In the genomic region with DNA sequence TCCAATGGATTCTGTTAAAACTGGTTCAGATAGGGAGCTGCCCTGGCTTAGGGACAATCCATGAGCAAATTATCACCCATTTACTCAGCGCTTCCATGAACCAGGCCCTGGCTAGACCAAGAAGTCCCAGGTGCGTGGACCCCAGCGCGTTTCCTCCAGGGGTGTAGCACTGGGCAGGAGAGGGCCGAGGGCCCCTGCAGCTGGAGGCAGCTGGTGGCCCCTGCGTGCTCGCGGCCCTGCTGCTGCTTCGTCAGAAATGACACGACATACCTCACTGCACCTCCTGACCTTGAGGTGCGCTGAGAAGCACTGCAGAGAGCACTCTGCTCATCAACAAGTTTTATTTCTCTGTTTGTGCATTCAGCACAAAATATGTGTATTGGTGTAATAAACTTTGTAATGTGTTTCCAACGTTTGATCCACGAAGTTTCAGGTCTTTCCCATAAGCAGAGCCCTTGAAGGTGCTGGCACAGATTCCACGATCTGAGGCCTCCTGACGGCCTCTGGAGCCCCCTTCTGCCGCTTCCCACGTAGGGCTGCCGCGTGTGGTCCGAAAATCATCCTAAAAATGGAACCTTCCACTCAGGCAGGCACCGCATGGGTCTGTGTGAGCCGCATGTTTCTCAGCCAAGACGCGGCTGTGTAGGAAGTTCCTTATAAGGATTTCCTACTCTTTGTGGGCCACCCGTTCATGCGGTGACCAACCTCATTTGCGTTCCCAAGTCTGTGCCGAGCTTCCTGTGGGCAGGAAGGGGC, we compare ENCODE assay signal across 1 cellular context.
TF ChIP-seq lines count a peak whose summit lies in the region.

No MANE protein-coding gene starts in this region.

TF ChIP-seq in HepG2, 621 proteins besides CTCF, POLR2A, EP300 and RAD21 (continued from another document and continues in another):
- TF ChIP-seq SMARCC2 (IDR thresholded peaks at IDR 0.05) = no peak
- no peak for TF ChIP-seq ZBTB20 (CRISPR knock-in tag; IDR thresholded peaks at IDR 0.05; ENCODE audit: borderline replicate concordance, low read depth)
- no peak for TF ChIP-seq MIXL1 (CRISPR knock-in tag; IDR thresholded peaks at IDR 0.05)
- TF ChIP-seq SMC3 (IDR thresholded peaks at IDR 0.05; ENCODE audit: low read length) = peak; percentile 60
- TF ChIP-seq FOXC1 (CRISPR knock-in tag; IDR thresholded peaks at IDR 0.05; ENCODE audit: borderline replicate concordance) = peak; percentile 77
- no peak for TF ChIP-seq ZFP36L2 (CRISPR knock-in tag; IDR thresholded peaks at IDR 0.05)
- TF ChIP-seq ONECUT2 (CRISPR knock-in tag; IDR thresholded peaks at IDR 0.05) = no peak
- TF ChIP-seq FOXK2 (IDR thresholded peaks at IDR 0.05) = no peak
- TF ChIP-seq, protein P1, sequence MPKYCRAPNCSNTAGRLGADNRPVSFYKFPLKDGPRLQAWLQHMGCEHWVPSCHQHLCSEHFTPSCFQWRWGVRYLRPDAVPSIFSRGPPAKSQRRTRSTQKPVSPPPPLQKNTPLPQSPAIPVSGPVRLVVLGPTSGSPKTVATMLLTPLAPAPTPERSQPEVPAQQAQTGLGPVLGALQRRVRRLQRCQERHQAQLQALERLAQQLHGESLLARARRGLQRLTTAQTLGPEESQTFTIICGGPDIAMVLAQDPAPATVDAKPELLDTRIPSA (CRISPR knock-in tag; IDR thresholded peaks at IDR 0.05; ENCODE audit: borderline replicate concordance) = no peak
- TF ChIP-seq PAX8 (CRISPR knock-in tag; IDR thresholded peaks at IDR 0.05; ENCODE audit: borderline replicate concordance) = no peak
- TF ChIP-seq, protein P2, sequence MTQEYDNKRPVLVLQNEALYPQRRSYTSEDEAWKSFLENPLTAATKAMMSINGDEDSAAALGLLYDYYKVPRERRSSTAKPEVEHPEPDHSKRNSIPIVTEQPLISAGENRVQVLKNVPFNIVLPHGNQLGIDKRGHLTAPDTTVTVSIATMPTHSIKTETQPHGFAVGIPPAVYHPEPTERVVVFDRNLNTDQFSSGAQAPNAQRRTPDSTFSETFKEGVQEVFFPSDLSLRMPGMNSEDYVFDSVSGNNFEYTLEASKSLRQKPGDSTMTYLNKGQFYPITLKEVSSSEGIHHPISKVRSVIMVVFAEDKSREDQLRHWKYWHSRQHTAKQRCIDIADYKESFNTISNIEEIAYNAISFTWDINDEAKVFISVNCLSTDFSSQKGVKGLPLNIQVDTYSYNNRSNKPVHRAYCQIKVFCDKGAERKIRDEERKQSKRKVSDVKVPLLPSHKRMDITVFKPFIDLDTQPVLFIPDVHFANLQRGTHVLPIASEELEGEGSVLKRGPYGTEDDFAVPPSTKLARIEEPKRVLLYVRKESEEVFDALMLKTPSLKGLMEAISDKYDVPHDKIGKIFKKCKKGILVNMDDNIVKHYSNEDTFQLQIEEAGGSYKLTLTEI (CRISPR knock-in tag; conservative IDR thresholded peaks at IDR 0.05) = no peak
- TF ChIP-seq ZNF180 (CRISPR knock-in tag; IDR thresholded peaks at IDR 0.05; ENCODE audit: borderline replicate concordance, low read depth) = no peak
- TF ChIP-seq ZNF747 (CRISPR knock-in tag; IDR thresholded peaks at IDR 0.05; ENCODE audit: borderline replicate concordance) = no peak
- no peak for TF ChIP-seq SOX6 (IDR thresholded peaks at IDR 0.05)
- TF ChIP-seq SOX6 (CRISPR knock-in tag; IDR thresholded peaks at IDR 0.05) = peak; percentile 29
- TF ChIP-seq PPARG (CRISPR knock-in tag; conservative IDR thresholded peaks at IDR 0.05) = no peak
- TF ChIP-seq RAD51 (IDR thresholded peaks at IDR 0.05; ENCODE audit: borderline replicate concordance) = no peak
- TF ChIP-seq FOXA3 (CRISPR knock-in tag; IDR thresholded peaks at IDR 0.05) = no peak
- TF ChIP-seq ZNF556 (CRISPR knock-in tag; IDR thresholded peaks at IDR 0.05; ENCODE audit: borderline replicate concordance) = no peak
- TF ChIP-seq HNF4A (CRISPR knock-in tag; IDR thresholded peaks at IDR 0.05) = no peak
- TF ChIP-seq, protein P3, sequence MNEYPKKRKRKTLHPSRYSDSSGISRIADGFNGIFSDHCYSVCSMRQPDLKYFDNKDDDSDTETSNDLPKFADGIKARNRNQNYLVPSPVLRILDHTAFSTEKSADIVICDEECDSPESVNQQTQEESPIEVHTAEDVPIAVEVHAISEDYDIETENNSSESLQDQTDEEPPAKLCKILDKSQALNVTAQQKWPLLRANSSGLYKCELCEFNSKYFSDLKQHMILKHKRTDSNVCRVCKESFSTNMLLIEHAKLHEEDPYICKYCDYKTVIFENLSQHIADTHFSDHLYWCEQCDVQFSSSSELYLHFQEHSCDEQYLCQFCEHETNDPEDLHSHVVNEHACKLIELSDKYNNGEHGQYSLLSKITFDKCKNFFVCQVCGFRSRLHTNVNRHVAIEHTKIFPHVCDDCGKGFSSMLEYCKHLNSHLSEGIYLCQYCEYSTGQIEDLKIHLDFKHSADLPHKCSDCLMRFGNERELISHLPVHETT (CRISPR knock-in tag; conservative IDR thresholded peaks at IDR 0.05) = no peak
- no peak for TF ChIP-seq KDM4B (CRISPR knock-in tag; IDR thresholded peaks at IDR 0.05)
- no peak for TF ChIP-seq ZNF431 (CRISPR knock-in tag; IDR thresholded peaks at IDR 0.05; ENCODE audit: borderline replicate concordance, low read depth)
- TF ChIP-seq, protein P4, sequence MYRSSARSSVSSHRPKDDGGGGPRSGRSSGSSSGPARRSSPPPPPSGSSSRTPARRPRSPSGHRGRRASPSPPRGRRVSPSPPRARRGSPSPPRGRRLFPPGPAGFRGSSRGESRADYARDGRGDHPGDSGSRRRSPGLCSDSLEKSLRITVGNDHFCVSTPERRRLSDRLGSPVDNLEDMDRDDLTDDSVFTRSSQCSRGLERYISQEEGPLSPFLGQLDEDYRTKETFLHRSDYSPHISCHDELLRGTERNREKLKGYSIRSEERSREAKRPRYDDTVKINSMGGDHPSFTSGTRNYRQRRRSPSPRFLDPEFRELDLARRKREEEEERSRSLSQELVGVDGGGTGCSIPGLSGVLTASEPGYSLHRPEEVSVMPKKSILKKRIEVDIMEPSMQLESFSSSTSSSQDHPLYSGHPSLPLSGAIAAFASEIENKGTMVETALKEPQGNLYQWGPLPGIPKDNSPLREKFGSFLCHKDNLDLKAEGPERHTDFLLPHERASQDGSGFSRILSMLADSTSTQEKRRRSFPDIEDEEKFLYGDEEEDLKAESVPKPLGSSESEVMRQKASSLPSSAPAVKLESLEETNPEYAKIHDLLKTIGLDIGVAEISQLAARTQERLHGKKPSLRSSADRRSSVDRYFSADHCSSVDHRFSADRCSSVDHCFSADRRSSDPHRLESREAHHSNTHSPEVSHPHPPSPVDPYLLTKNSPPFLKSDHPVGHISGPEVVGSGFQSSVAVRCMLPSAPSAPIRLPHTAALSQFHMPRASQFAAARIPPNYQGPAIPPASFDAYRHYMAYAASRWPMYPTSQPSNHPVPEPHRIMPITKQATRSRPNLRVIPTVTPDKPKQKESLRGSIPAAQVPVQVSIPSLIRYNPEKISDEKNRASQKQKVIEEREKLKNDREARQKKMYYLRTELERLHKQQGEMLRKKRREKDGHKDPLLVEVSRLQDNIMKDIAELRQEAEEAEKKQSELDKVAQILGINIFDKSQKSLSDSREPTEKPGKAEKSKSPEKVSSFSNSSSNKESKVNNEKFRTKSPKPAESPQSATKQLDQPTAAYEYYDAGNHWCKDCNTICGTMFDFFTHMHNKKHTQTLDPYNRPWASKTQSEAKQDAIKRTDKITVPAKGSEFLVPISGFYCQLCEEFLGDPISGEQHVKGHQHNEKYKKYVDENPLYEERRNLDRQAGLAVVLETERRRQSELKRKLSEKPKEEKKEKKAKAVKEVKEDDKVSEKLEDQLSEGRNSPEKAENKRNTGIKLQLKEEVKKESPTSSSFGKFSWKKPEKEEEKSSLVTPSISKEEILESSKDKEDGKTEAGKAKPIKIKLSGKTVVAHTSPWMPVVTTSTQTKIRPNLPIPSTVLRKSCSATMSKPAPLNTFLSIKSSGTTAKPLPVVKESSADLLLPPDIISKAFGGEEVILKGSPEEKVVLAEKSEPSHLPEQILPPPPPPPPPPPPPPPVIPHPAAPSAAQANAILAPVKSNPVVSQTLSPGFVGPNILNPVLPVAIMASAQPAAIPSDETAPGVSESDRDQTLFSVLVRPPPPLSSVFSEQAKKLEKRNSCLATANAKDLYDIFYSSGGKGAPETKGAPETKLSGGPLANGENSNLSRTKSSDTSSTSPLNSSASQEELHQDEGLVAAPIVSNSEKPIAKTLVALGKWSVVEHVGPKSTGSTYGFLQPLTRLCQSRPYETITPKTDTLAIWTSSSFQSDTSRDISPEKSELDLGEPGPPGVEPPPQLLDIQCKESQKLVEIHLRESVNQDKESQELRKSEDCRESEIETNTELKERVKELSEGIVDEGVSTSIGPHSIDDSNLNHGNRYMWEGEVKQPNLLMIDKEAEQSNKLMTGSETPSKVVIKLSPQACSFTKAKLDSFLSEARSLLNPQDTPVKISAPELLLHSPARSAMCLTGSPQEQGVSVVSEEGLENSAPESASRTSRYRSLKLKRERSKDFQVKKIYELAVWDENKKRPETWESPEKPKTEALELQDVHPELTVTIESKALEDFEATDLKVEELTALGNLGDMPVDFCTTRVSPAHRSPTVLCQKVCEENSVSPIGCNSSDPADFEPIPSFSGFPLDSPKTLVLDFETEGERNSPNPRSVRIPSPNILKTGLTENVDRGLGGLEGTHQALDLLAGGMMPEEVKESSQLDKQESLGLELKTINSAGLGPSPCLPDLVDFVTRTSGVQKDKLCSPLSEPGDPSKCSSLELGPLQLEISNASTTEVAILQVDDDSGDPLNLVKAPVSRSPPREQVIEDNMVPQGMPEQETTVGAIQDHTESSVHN (CRISPR knock-in tag; IDR thresholded peaks at IDR 0.05) = 0 out of 2 replicates have a peak, but pooled peaks have one; percentile 30
- TF ChIP-seq, protein P5, sequence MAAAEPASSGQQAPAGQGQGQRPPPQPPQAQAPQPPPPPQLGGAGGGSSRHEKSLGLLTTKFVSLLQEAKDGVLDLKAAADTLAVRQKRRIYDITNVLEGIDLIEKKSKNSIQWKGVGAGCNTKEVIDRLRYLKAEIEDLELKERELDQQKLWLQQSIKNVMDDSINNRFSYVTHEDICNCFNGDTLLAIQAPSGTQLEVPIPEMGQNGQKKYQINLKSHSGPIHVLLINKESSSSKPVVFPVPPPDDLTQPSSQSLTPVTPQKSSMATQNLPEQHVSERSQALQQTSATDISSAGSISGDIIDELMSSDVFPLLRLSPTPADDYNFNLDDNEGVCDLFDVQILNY (CRISPR knock-in tag; conservative IDR thresholded peaks at IDR 0.05) = no peak
- no peak for TF ChIP-seq NFATC3 (CRISPR knock-in tag; IDR thresholded peaks at IDR 0.05)
- no peak for TF ChIP-seq FOXP1 (IDR thresholded peaks at IDR 0.05)
- no peak for TF ChIP-seq FOXP1 (CRISPR knock-in tag; IDR thresholded peaks at IDR 0.05)
- TF ChIP-seq, protein P6, sequence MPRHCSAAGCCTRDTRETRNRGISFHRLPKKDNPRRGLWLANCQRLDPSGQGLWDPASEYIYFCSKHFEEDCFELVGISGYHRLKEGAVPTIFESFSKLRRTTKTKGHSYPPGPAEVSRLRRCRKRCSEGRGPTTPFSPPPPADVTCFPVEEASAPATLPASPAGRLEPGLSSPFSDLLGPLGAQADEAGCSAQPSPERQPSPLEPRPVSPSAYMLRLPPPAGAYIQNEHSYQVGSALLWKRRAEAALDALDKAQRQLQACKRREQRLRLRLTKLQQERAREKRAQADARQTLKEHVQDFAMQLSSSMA (CRISPR knock-in tag; IDR thresholded peaks at IDR 0.05) = no peak
- TF ChIP-seq, protein P7, sequence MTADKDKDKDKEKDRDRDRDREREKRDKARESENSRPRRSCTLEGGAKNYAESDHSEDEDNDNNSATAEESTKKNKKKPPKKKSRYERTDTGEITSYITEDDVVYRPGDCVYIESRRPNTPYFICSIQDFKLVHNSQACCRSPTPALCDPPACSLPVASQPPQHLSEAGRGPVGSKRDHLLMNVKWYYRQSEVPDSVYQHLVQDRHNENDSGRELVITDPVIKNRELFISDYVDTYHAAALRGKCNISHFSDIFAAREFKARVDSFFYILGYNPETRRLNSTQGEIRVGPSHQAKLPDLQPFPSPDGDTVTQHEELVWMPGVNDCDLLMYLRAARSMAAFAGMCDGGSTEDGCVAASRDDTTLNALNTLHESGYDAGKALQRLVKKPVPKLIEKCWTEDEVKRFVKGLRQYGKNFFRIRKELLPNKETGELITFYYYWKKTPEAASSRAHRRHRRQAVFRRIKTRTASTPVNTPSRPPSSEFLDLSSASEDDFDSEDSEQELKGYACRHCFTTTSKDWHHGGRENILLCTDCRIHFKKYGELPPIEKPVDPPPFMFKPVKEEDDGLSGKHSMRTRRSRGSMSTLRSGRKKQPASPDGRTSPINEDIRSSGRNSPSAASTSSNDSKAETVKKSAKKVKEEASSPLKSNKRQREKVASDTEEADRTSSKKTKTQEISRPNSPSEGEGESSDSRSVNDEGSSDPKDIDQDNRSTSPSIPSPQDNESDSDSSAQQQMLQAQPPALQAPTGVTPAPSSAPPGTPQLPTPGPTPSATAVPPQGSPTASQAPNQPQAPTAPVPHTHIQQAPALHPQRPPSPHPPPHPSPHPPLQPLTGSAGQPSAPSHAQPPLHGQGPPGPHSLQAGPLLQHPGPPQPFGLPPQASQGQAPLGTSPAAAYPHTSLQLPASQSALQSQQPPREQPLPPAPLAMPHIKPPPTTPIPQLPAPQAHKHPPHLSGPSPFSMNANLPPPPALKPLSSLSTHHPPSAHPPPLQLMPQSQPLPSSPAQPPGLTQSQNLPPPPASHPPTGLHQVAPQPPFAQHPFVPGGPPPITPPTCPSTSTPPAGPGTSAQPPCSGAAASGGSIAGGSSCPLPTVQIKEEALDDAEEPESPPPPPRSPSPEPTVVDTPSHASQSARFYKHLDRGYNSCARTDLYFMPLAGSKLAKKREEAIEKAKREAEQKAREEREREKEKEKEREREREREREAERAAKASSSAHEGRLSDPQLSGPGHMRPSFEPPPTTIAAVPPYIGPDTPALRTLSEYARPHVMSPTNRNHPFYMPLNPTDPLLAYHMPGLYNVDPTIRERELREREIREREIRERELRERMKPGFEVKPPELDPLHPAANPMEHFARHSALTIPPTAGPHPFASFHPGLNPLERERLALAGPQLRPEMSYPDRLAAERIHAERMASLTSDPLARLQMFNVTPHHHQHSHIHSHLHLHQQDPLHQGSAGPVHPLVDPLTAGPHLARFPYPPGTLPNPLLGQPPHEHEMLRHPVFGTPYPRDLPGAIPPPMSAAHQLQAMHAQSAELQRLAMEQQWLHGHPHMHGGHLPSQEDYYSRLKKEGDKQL (CRISPR knock-in tag; IDR thresholded peaks at IDR 0.05; ENCODE audit: low read depth) = no peak
- no peak for TF ChIP-seq PCBP1 (IDR thresholded peaks at IDR 0.05; ENCODE audit: borderline replicate concordance, low read depth, low read length)
- 0 out of 2 replicates have a peak, but pooled peaks have one; percentile 36 for TF ChIP-seq CCDC6 (CRISPR knock-in tag; IDR thresholded peaks at IDR 0.05)
- 0 out of 2 replicates have a peak, but pooled peaks have one; percentile 49 for TF ChIP-seq ERF (CRISPR knock-in tag; IDR thresholded peaks at IDR 0.05)
- no peak for TF ChIP-seq ZNF773 (CRISPR knock-in tag; IDR thresholded peaks at IDR 0.05; ENCODE audit: borderline replicate concordance)
- no peak for TF ChIP-seq ZNF331 (CRISPR knock-in tag; IDR thresholded peaks at IDR 0.05)
- TF ChIP-seq KLF6 (CRISPR knock-in tag; IDR thresholded peaks at IDR 0.05) = no peak
- no peak for TF ChIP-seq FOSL2 (CRISPR knock-in tag; IDR thresholded peaks at IDR 0.05)
- TF ChIP-seq ATRX (CRISPR knock-in tag; IDR thresholded peaks at IDR 0.05; ENCODE audit: borderline replicate concordance) = no peak
- TF ChIP-seq NFKBIZ (CRISPR knock-in tag; IDR thresholded peaks at IDR 0.05) = no peak
- no peak for TF ChIP-seq BHLHE40 (IDR thresholded peaks at IDR 0.05; ENCODE audit: low read length)
- TF ChIP-seq PAWR (CRISPR knock-in tag; IDR thresholded peaks at IDR 0.05; ENCODE audit: borderline replicate concordance) = no peak
- no peak for TF ChIP-seq MAZ (IDR thresholded peaks at IDR 0.05; ENCODE audit: borderline replicate concordance, low read depth, low read length)
- TF ChIP-seq MAZ (CRISPR knock-in tag; IDR thresholded peaks at IDR 0.05; ENCODE audit: low read depth) = no peak
- TF ChIP-seq MAFG (CRISPR knock-in tag; IDR thresholded peaks at IDR 0.05) = no peak
